In genomic region chr2:122233372-122233771, GRCh38 we compare ENCODE assay signal across 23 cellular contexts.
DNase-seq lines count a peak whose midpoint lies in the region; ATAC-seq, FAIRE-seq and TF ChIP-seq lines count a peak whose summit lies in the region.
"Had no signal": no experiment of that assay in that cellular context is flagged by ENCODE, and none has a peak within 500 bp of the region (broad histone marks: within the 10 kb centered on the region; RNA-seq: fewer than 3 reads in every experiment).

No MANE protein-coding gene starts in this region.

- POLR2A ChIA-PET in HEK293 (lab: Yijun Ruan, JAX), result no interaction called here
- POLR2A ChIA-PET in K562 (lab: Yijun Ruan, JAX), result no interaction called here

- DNase-seq in K562 (ENCODE audit: extremely low read depth in 1 of 4, low spot score in 3 of 4) (no peak), kidney tubule cell (ENCODE audit: low spot score) (peak; percentile 27)
- DNase-seq: AML-193; Caco-2; Calu3; CD4-positive, alpha-beta T cell; CD8-positive, alpha-beta T cell; DMS79 treated with DMSO at 0.1 percent for 48 hours; GF-D8 had no signal

- no peak for FAIRE-seq in K562 (lab: Jason Lieb, UNC)
- FAIRE-seq: A549, D721Med, G401.6, GM12878, GM12892, GM18507, GM19239 had no signal

- BruUV-seq in K562 (replicated peaks; lab: Mats Ljungman, UMichigan), result no TSS peak

- no peak overlapping the region for H2AFZ ChIP-seq in K562 (ENCODE audit: low read depth, low read length)

- TF ChIP-seq CTCF in HEK293 (tag by site-specific recombination; IDR thresholded peaks at IDR 0.05) (no peak), K562 (IDR thresholded peaks at IDR 0.05 in 2 of 3, conservative IDR thresholded peaks at IDR 0.05 in 1 of 3; ENCODE audit: insufficient read depth in 2 of 3, low read depth in 1 of 3, low read length in 3 of 3) (no peak)

- H3K27ac ChIP-seq in HEK293 (ENCODE audit: extremely low read depth, low read depth, low read length), result no peak overlapping the region
- H3K27ac ChIP-seq in K562 (ENCODE audit: extremely low read depth, low read depth, low read length), result no peak overlapping the region
- H3K27ac ChIP-seq: 22Rv1; A549; BLaER1 treated with 17β-estradiol and CSF1 and Interleukin-3, amounts not matched to agents 10 nM and 100 nM; C4-2B had no signal

- H3K36me3 ChIP-seq in HEK293 (ENCODE audit: control insufficient read depth in 2 of 2, insufficient read depth in 1 of 2, low read length in 2 of 2), result no peaks in the 10 kb centered on the region
- no peaks in the 10 kb centered on the region for H3K36me3 ChIP-seq in K562 (ENCODE audit: control insufficient read depth, insufficient read depth, low read length)
- H3K36me3 ChIP-seq: BLaER1 treated with 17β-estradiol and CSF1 and Interleukin-3, amounts not matched to agents 10 nM and 100 nM had no signal

- TF ChIP-seq POLR2A in K562 (conservative IDR thresholded peaks at IDR 0.05), result no peak

- intact Hi-C loops in K562 (cut with micrococcal nuclease), result no loop called here

- CTCF ChIA-PET in HEK293 (lab: Yijun Ruan, JAX), result interaction anchor here (0.7 kb wide), 1 partner anchor 129 kb away, joined by 3 read pairs; no protein-coding TSS in a partner anchor
- CTCF ChIA-PET in K562 (lab: Yijun Ruan, JAX; ENCODE audit: low intra/inter-chr PET ratio), result no interaction called here

- H3K4me1 ChIP-seq in HEK293 (ENCODE audit: control insufficient read depth, insufficient read depth, low read length) (no peaks in the 10 kb centered on the region), K562 (replicated peaks in 1 of 2; ENCODE audit: control insufficient read depth in 2 of 2, insufficient read depth in 2 of 2, low read length in 2 of 2) (no peaks in the 10 kb centered on the region)
- H3K4me1 ChIP-seq: Caco-2 had no signal

- H3K79me2 ChIP-seq in K562 (ENCODE audit: control insufficient read depth, insufficient read depth, low read length), result no peaks in the 10 kb centered on the region

- no peaks in the 10 kb centered on the region for H3K9me3 ChIP-seq in HEK293 (ENCODE audit: control insufficient read depth, insufficient read depth, low read depth, low read length)
- H3K9me3 ChIP-seq in K562 (replicated peaks; ENCODE audit: control insufficient read depth, insufficient read depth, low read depth, low read length), result no peaks in the 10 kb centered on the region
- H3K9me3 ChIP-seq: A549; BLaER1 treated with 17β-estradiol and CSF1 and Interleukin-3, amounts not matched to agents 10 nM and 100 nM; Caco-2 had no signal

- no peak overlapping the region for H3K9ac ChIP-seq in K562 (ENCODE audit: insufficient read depth in 1 of 2, low read depth in 2 of 2, low read length in 2 of 2)
- H3K9ac ChIP-seq: BLaER1 treated with 17β-estradiol and CSF1 and Interleukin-3, amounts not matched to agents 10 nM and 100 nM had no signal

- in situ Hi-C loops in K562 (cut with MboI), result no loop called here

- TF ChIP-seq RAD21 in K562 (CRISPR knock-in tag; conservative IDR thresholded peaks at IDR 0.05 in 1 of 2, IDR thresholded peaks at IDR 0.05 in 1 of 2), result no peak

- H3K9me1 ChIP-seq in K562 (ENCODE audit: control insufficient read depth, insufficient read depth, low read length), result peaks cover 4% of the 10 kb centered on the region

- no peaks in the 10 kb centered on the region for H3K27me3 ChIP-seq in K562 (ENCODE audit: control insufficient read depth in 2 of 2, insufficient read depth in 2 of 2, low read length in 2 of 2)
- H3K27me3 ChIP-seq: BLaER1 treated with 17β-estradiol and CSF1 and Interleukin-3, amounts not matched to agents 10 nM and 100 nM had no signal

- H3K4me3 ChIP-seq in HEK293 (ENCODE audit: low read depth, low read length) (no peak overlapping the region), K562 (no peak overlapping the region)
- H3K4me3 ChIP-seq: A549; BLaER1 treated with 17β-estradiol and CSF1 and Interleukin-3, amounts not matched to agents 10 nM and 100 nM; GM12878 had no signal

- H4K20me1 ChIP-seq in K562 (replicated peaks; ENCODE audit: control insufficient read depth, insufficient read depth, low read length), result no peaks in the 10 kb centered on the region; the same call in 1 of the 2 replicates
- H4K20me1 ChIP-seq: BLaER1 treated with 17β-estradiol and CSF1 and Interleukin-3, amounts not matched to agents 10 nM and 100 nM had no signal

- no peak for ATAC-seq in K562
- no peak for ATAC-seq in HG03378 (IDR thresholded peaks at IDR 0.05; ENCODE audit: unreplicated experiment)
- ATAC-seq in GM21723 (IDR thresholded peaks at IDR 0.05; ENCODE audit: unreplicated experiment), result no peak
- ATAC-seq in GM18517 (IDR thresholded peaks at IDR 0.05; ENCODE audit: unreplicated experiment), result no peak
- ATAC-seq: A549; CD8-positive, alpha-beta T cell; GM12878 had no signal

- H3K4me2 ChIP-seq in K562 (ENCODE audit: insufficient read depth, low read length), result no peak overlapping the region
- H3K4me2 ChIP-seq: A549; BLaER1 treated with 17β-estradiol and CSF1 and Interleukin-3, amounts not matched to agents 10 nM and 100 nM had no signal

- TF ChIP-seq EP300 in K562 (IDR thresholded peaks at IDR 0.05; ENCODE audit: low read length), result no peak

- 0% methylated on average over 1 of the region's 1 CpG for WGBS in K562 (ENCODE audit: insufficient coverage, low coverage, missing lambda C conversion rate)

TF ChIP-seq in HEK293, 187 proteins besides CTCF, POLR2A, EP300 and RAD21:
- TF ChIP-seq RBAK (tag by site-specific recombination; IDR thresholded peaks at IDR 0.05) (no peak), ZNF623 (tag by site-specific recombination; IDR thresholded peaks at IDR 0.05) (peak; percentile 65), ZNF791 (tag by site-specific recombination; IDR thresholded peaks at IDR 0.05) (no peak), WT1 (tag by site-specific recombination; IDR thresholded peaks at IDR 0.05) (no peak), HOXD13 (CRISPR knock-in tag; IDR thresholded peaks at IDR 0.05; ENCODE audit: borderline replicate concordance) (no peak), ZNF777 (tag by site-specific recombination; IDR thresholded peaks at IDR 0.05; ENCODE audit: borderline replicate concordance) (no peak)

TF ChIP-seq in K562, 482 proteins besides CTCF, POLR2A, EP300 and RAD21:
- no peak for TF ChIP-seq CEBPZ (IDR thresholded peaks at IDR 0.05; ENCODE audit: borderline replicate concordance, low read depth, low read length)
- TF ChIP-seq SPI1 (IDR thresholded peaks at IDR 0.05; ENCODE audit: borderline replicate concordance, low read depth, low read length), result no peak
- no peak for TF ChIP-seq ZNF277 (CRISPR knock-in tag; IDR thresholded peaks at IDR 0.05; ENCODE audit: borderline replicate concordance)
- peak; percentile 58 for TF ChIP-seq RBM25 (IDR thresholded peaks at IDR 0.05; ENCODE audit: low read depth, low read length, severe bottlenecking)
- no peak for TF ChIP-seq KAT8 (IDR thresholded peaks at IDR 0.05; ENCODE audit: low read depth)
- TF ChIP-seq ID3 (CRISPR knock-in tag; IDR thresholded peaks at IDR 0.05), result no peak
- TF ChIP-seq ID3 (tag; IDR thresholded peaks at IDR 0.05), result no peak
- no peak for TF ChIP-seq ZNF512 (tag; IDR thresholded peaks at IDR 0.05)
